ENCODE assay signal across 20 cellular contexts in genomic region chr15:31477851-31478250, GRCh38.
A peak's percentile ranks its signal among the peaks of the same experiment; 100 is the strongest.
DNase-seq lines count a peak whose midpoint lies in the region; ATAC-seq and TF ChIP-seq lines count a peak whose summit lies in the region.
"Had no signal": no experiment of that assay in that cellular context is flagged by ENCODE, and none has a peak within 500 bp of the region (broad histone marks: within the 10 kb centered on the region; RNA-seq: fewer than 3 reads in every experiment).

No MANE protein-coding gene starts in this region.

- H3K36me3 Mint-ChIP-seq in CD4-positive, alpha-beta T cell (ENCODE audit: low read depth), result peaks cover 2% of the 10 kb centered on the region
- no peaks in the 10 kb centered on the region for H3K36me3 Mint-ChIP-seq in osteocyte (ENCODE audit: unreplicated experiment)
- H3K36me3 Mint-ChIP-seq in activated CD4-positive, alpha-beta T cell treated with anti-CD3 and anti-CD28 coated beads, Interleukin-2, amount 10 ng/mL, durations not matched to agents 7 days and 5 days (ENCODE audit: low read depth), result peaks cover 34% of the 10 kb centered on the region

- H3K27ac ChIP-seq in CD4-positive, alpha-beta T cell (ENCODE audit: low read depth, low read length), result no peak overlapping the region
- no peak overlapping the region for H3K27ac ChIP-seq in coronary artery
- H3K27ac ChIP-seq: 22Rv1 had no signal

- peak; percentile 8 for DNase-seq in activated CD4-positive, CD25-positive, alpha-beta regulatory T cell treated with anti-CD3 and anti-CD28 coated beads, Interleukin-2, amount 50 U/mL, for 72 hours
- DNase-seq in CD4-positive, alpha-beta T cell, result no peak
- DNase-seq in coronary artery (ENCODE audit: low spot score) (peak; percentile 33), osteocyte (ENCODE audit: extremely low spot score, unreplicated experiment) (peak; percentile 54), NCI-H1436 treated with DMSO at 0.1 percent for 48 hours (lab: John Stamatoyannopoulos, UW) (no peak)
- no peak for DNase-seq in activated CD4-positive, alpha-beta T cell treated with anti-CD3 and anti-CD28 coated beads, Interleukin-2, amount 10 ng/mL, durations not matched to agents 7 days and 5 days
- DNase-seq: CD4-positive, CD25-positive, alpha-beta regulatory T cell; DMS79; KBM-7; NCI-H1417 treated with DMSO at 0.1 percent for 48 hours; NCI-H2029; NCI-H2171; NCI-H446 treated with DMSO at 0.1 percent for 48 hours; NCI-H748 treated with DMSO at 0.1 percent for 48 hours; OCI-M1 had no signal

- H3K27ac Mint-ChIP-seq in CD4-positive, alpha-beta T cell, result peak overlapping the region; percentile 63
- H3K27ac Mint-ChIP-seq in osteocyte (ENCODE audit: unreplicated experiment), result no peak overlapping the region
- H3K27ac Mint-ChIP-seq in activated CD4-positive, alpha-beta T cell treated with anti-CD3 and anti-CD28 coated beads, Interleukin-2, amount 10 ng/mL, durations not matched to agents 7 days and 5 days, result no peak overlapping the region
- H3K27ac Mint-ChIP-seq: B cell, GM23338 had no signal

- no peaks in the 10 kb centered on the region for H3K27me3 ChIP-seq in CD4-positive, alpha-beta T cell (ENCODE audit: control insufficient read depth, insufficient read depth, low read length)

- POLR2A ChIA-PET in CD4-positive, alpha-beta T cell (lab: Charles Lee), result interaction anchor here (8.7 kb wide), 1 partner anchor 40 kb away, joined by 105 read pairs; no protein-coding TSS in a partner anchor
- POLR2A ChIA-PET in activated CD4-positive, alpha-beta T cell treated with anti-CD3 and anti-CD28 coated beads, Interleukin-2, amount 10 ng/mL, durations not matched to agents 7 days and 5 days (lab: Charles Lee), result no interaction called here

- no peak for TF ChIP-seq CTCF in CD4-positive, alpha-beta T cell (IDR thresholded peaks at IDR 0.05)
- TF ChIP-seq CTCF in coronary artery (IDR thresholded peaks at IDR 0.05), result no peak
- no peak for TF ChIP-seq CTCF in osteocyte (IDR thresholded peaks at IDR 0.05)

- ATAC-seq in activated CD4-positive, CD25-positive, alpha-beta regulatory T cell treated with anti-CD3 and anti-CD28 coated beads, Interleukin-2, amount 50 U/mL, for 24 hours, result no peak
- ATAC-seq in CD4-positive, alpha-beta T cell (ENCODE audit: poor library complexity), result no peak
- no peak for ATAC-seq in GM19351 (IDR thresholded peaks at IDR 0.05; ENCODE audit: unreplicated experiment)
- ATAC-seq: GM23338 had no signal

- H3K4me1 Mint-ChIP-seq in CD4-positive, alpha-beta T cell (ENCODE audit: low read depth), result peaks cover 55% of the 10 kb centered on the region
- peaks cover 7% of the 10 kb centered on the region for H3K4me1 Mint-ChIP-seq in osteocyte (ENCODE audit: unreplicated experiment)
- H3K4me1 Mint-ChIP-seq in activated CD4-positive, alpha-beta T cell treated with anti-CD3 and anti-CD28 coated beads, Interleukin-2, amount 10 ng/mL, durations not matched to agents 7 days and 5 days, result peaks cover 57% of the 10 kb centered on the region

- H3K4me3 Mint-ChIP-seq in CD4-positive, alpha-beta T cell, result no peak overlapping the region
- no peak overlapping the region for H3K4me3 Mint-ChIP-seq in osteocyte (ENCODE audit: unreplicated experiment)
- no peak overlapping the region for H3K4me3 Mint-ChIP-seq in activated CD4-positive, alpha-beta T cell treated with anti-CD3 and anti-CD28 coated beads, Interleukin-2, amount 10 ng/mL, durations not matched to agents 7 days and 5 days
- H3K4me3 Mint-ChIP-seq: B cell; CD4-positive, CD25-positive, alpha-beta regulatory T cell; GM23338 had no signal

- no peak overlapping the region for H3K4me3 ChIP-seq in coronary artery
- H3K4me3 ChIP-seq: GM23338 had no signal

- CTCF ChIA-PET in CD4-positive, alpha-beta T cell (lab: Charles Lee), result interaction anchor here (0.7 kb wide), 1 partner anchor 109 kb away, joined by 3 read pairs; no protein-coding TSS in a partner anchor
- CTCF ChIA-PET in activated CD4-positive, alpha-beta T cell treated with anti-CD3 and anti-CD28 coated beads, Interleukin-2, amount 10 ng/mL, durations not matched to agents 7 days and 5 days (lab: Charles Lee), result interaction anchor here (1.0 to 5.4 kb wide), 3 partner anchors 10 to 213 kb away, joined by 3 to 37 read pairs (median 3); no protein-coding TSS in a partner anchor

- H3K27me3 Mint-ChIP-seq in CD4-positive, alpha-beta T cell, result no peaks in the 10 kb centered on the region
- H3K27me3 Mint-ChIP-seq in osteocyte (ENCODE audit: unreplicated experiment), result peaks cover 24% of the 10 kb centered on the region
- peaks cover under 1% of the 10 kb centered on the region for H3K27me3 Mint-ChIP-seq in activated CD4-positive, alpha-beta T cell treated with anti-CD3 and anti-CD28 coated beads, Interleukin-2, amount 10 ng/mL, durations not matched to agents 7 days and 5 days

- no peaks in the 10 kb centered on the region for H3K9me3 ChIP-seq in CD4-positive, alpha-beta T cell (ENCODE audit: control insufficient read depth, low read length)

- no peaks in the 10 kb centered on the region for H3K9me3 Mint-ChIP-seq in CD4-positive, alpha-beta T cell
- H3K9me3 Mint-ChIP-seq in osteocyte (ENCODE audit: unreplicated experiment), result no peaks in the 10 kb centered on the region
- peaks cover 4% of the 10 kb centered on the region for H3K9me3 Mint-ChIP-seq in activated CD4-positive, alpha-beta T cell treated with anti-CD3 and anti-CD28 coated beads, Interleukin-2, amount 10 ng/mL, durations not matched to agents 7 days and 5 days
- H3K9me3 Mint-ChIP-seq: GM23338 had no signal

- intact Hi-C loops in CD4-positive, alpha-beta T cell (cut with DNase I, micrococcal nuclease), result no loop called here

Comparison
In these comparisons a context has a peak if more than half of its experiments do, and no peak if none do; other contexts are left out.
1. DNase-seq: peak in activated CD4-positive, CD25-positive, alpha-beta regulatory T cell treated with anti-CD3 and anti-CD28 coated beads, Interleukin-2, amount 50 U/mL, for 72 hours (single experiment), coronary artery (single experiment) and osteocyte (single experiment); none in CD4-positive, alpha-beta T cell (0 of 10), activated CD4-positive, alpha-beta T cell treated with anti-CD3 and anti-CD28 coated beads, Interleukin-2, amount 10 ng/mL, durations not matched to agents 7 days and 5 days (single experiment) and NCI-H1436 treated with DMSO at 0.1 percent for 48 hours (single experiment).